18 cellular contexts compared by ENCODE assay signal in genomic region chr19:28727835-28728159, GRCh38.
DNase-seq lines count a peak whose midpoint lies in the region; ATAC-seq and TF ChIP-seq lines count a peak whose summit lies in the region.
"Had no signal": no experiment of that assay in that cellular context is flagged by ENCODE, and none has a peak within 500 bp of the region (broad histone marks: within the 10 kb centered on the region; RNA-seq: fewer than 3 reads in every experiment).

No MANE protein-coding gene starts in this region.

- POLR2A ChIA-PET in BJ (lab: Charles Lee): no interaction called here

- CTCF ChIA-PET in BJ (lab: Yijun Ruan, JAX): interaction anchor here (0.6 to 2.6 kb wide), 12 partner anchors 9 to 536 kb away, joined by 3 to 10 read pairs (median 4); no protein-coding TSS in a partner anchor

- no peak for ATAC-seq in T-helper 17 cell
- ATAC-seq in HG03521 (IDR thresholded peaks at IDR 0.05; ENCODE audit: unreplicated experiment): no peak
- no peak for ATAC-seq in HG02759 (IDR thresholded peaks at IDR 0.05; ENCODE audit: unreplicated experiment)
- no peak for ATAC-seq in HG03432 (IDR thresholded peaks at IDR 0.05; ENCODE audit: unreplicated experiment)
- ATAC-seq: activated CD8-positive, alpha-beta T cell treated with anti-CD3 and anti-CD28 coated beads for 36 hours; right lobe of liver had no signal

- DNase-seq in BJ (ENCODE audit: low read depth) (no peak), T-helper 17 cell (no peak), mesendoderm (no peak)
- DNase-seq: activated CD8-positive, alpha-beta T cell treated with anti-CD3 and anti-CD28 coated beads for 36 hours; cortex of kidney; DMS53; HFFc6; mammary epithelial cell; NCI-H1048; NCI-H526 treated with DMSO at 0.1 percent for 48 hours; stimulated activated CD8-positive, alpha-beta memory T cell treated with anti-CD3 and anti-CD28 coated beads, Interleukin-4, amount 100 ng/mL, for 48 hours had no signal

- H3K4me2 ChIP-seq in mesendoderm (ENCODE audit: low read length): no peak overlapping the region
- H3K4me2 ChIP-seq: BLaER1 treated with 17β-estradiol and CSF1 and Interleukin-3, amounts not matched to agents 10 nM and 100 nM had no signal

- H3K79me1 ChIP-seq in mesendoderm (ENCODE audit: low read length): no peaks in the 10 kb centered on the region

- H3K4me3 Mint-ChIP-seq in T-helper 17 cell: peak overlapping the region; percentile 57
- H3K4me3 Mint-ChIP-seq: activated CD8-positive, alpha-beta T cell treated with anti-CD3 and anti-CD28 coated beads for 36 hours; HFFc6 had no signal

- TF ChIP-seq CTCF in 22Rv1 (IDR thresholded peaks at IDR 0.05) (peak; percentile 66), BJ (IDR thresholded peaks at IDR 0.05; ENCODE audit: insufficient read depth, low read depth, low read length) (no peak)

- no peaks in the 10 kb centered on the region for H3K4me1 ChIP-seq in mesendoderm (ENCODE audit: control insufficient read depth, low read depth, low read length)
- H3K4me1 ChIP-seq: BLaER1 treated with 17β-estradiol and CSF1 and Interleukin-3, amounts not matched to agents 10 nM and 100 nM had no signal

- no peak overlapping the region for H3K18ac ChIP-seq in mesendoderm (ENCODE audit: low read length)

- no peak overlapping the region for H3K27ac Mint-ChIP-seq in T-helper 17 cell
- H3K27ac Mint-ChIP-seq: activated CD8-positive, alpha-beta T cell treated with anti-CD3 and anti-CD28 coated beads for 36 hours; HFFc6 had no signal

- H2BK120ac ChIP-seq in mesendoderm (ENCODE audit: low read depth, low read length): no peak overlapping the region

- no peaks in the 10 kb centered on the region for H3K79me2 ChIP-seq in mesendoderm (ENCODE audit: control insufficient read depth, insufficient read depth, low read length)

- H3K4me1 Mint-ChIP-seq in T-helper 17 cell: no peaks in the 10 kb centered on the region

- H3K27ac ChIP-seq in 22Rv1: no peak overlapping the region
- H3K27ac ChIP-seq in mesendoderm (ENCODE audit: low read depth, low read length): no peak overlapping the region
- H3K27ac ChIP-seq: BLaER1 treated with 17β-estradiol and CSF1 and Interleukin-3, amounts not matched to agents 10 nM and 100 nM; right lobe of liver; VCaP had no signal

- no peak overlapping the region for H4K5ac ChIP-seq in mesendoderm (ENCODE audit: low read length)

- no peaks in the 10 kb centered on the region for H3K9me3 ChIP-seq in T-helper 17 cell (ENCODE audit: control insufficient read depth, low read length, poor library complexity, severe bottlenecking)
- H3K9me3 ChIP-seq: right lobe of liver had no signal

- no peak overlapping the region for H2AK5ac ChIP-seq in mesendoderm (ENCODE audit: low read length)

- H3K4me3 ChIP-seq in BJ (ENCODE audit: low read depth, low read length) (peak overlapping the region; percentile 45), mesendoderm (ENCODE audit: low read length) (no peak overlapping the region)
- H3K4me3 ChIP-seq: BLaER1 treated with 17β-estradiol and CSF1 and Interleukin-3, amounts not matched to agents 10 nM and 100 nM; right lobe of liver had no signal

- H3K27me3 ChIP-seq in BJ (ENCODE audit: control insufficient read depth, insufficient read depth, low read length): peaks cover 8% of the 10 kb centered on the region
- H3K27me3 ChIP-seq in mesendoderm (ENCODE audit: insufficient read depth, low read length, poor library complexity): no peaks in the 10 kb centered on the region

- H3K36me3 ChIP-seq in BJ (ENCODE audit: control insufficient read depth, insufficient read depth, low read length) (no peaks in the 10 kb centered on the region), mesendoderm (ENCODE audit: control insufficient read depth, insufficient read depth, low read length) (no peaks in the 10 kb centered on the region)
- H3K36me3 ChIP-seq: BLaER1 treated with 17β-estradiol and CSF1 and Interleukin-3, amounts not matched to agents 10 nM and 100 nM; right lobe of liver had no signal

- no peak overlapping the region for H2BK15ac ChIP-seq in mesendoderm (replicated peaks; ENCODE audit: low read depth)

- H2BK5ac ChIP-seq in mesendoderm (ENCODE audit: low read length): no peak overlapping the region

- H3K56ac ChIP-seq in mesendoderm (ENCODE audit: low read length): peak overlapping the region; percentile 56

- no peak overlapping the region for H3K4ac ChIP-seq in mesendoderm (ENCODE audit: low read depth, low read length)

- no peak overlapping the region for H3K23ac ChIP-seq in mesendoderm (ENCODE audit: low read length)

- peaks cover 2% of the 10 kb centered on the region for H3K36me3 Mint-ChIP-seq in T-helper 17 cell (ENCODE audit: low read depth)

- WGBS in mesendoderm (ENCODE audit: extremely low coverage, insufficient coverage, low lambda C conversion rate): no CpG with 5 or more reads among the region's 6 CpGs

- H3K9ac ChIP-seq in mesendoderm (ENCODE audit: low read length): no peak overlapping the region
- H3K9ac ChIP-seq: BLaER1 treated with 17β-estradiol and CSF1 and Interleukin-3, amounts not matched to agents 10 nM and 100 nM had no signal

- H4K8ac ChIP-seq in mesendoderm (ENCODE audit: low read depth, low read length): no peak overlapping the region

- peaks cover 51% of the 10 kb centered on the region for H3K27me3 Mint-ChIP-seq in T-helper 17 cell
